In genomic region chr7:155619634-155620271, GRCh38 we compare ENCODE assay signal across 17 cellular contexts. TPM values are rescaled to one million over a fixed set of nuclear protein-coding genes. Genes with fewer than 3 reads are reported as not detected.
DNase-seq lines count a peak whose midpoint lies in the region; ATAC-seq and TF ChIP-seq lines count a peak whose summit lies in the region.
"Had no signal": no experiment of that assay in that cellular context is flagged by ENCODE, and none has a peak within 500 bp of the region (broad histone marks: within the 10 kb centered on the region; RNA-seq: fewer than 3 reads in every experiment).

No MANE protein-coding gene starts in this region.

- peak overlapping the region; percentile 51 for H3K4me2 ChIP-seq in hepatocyte
- H3K4me2 ChIP-seq: BLaER1 had no signal

- H3K27ac ChIP-seq in 22Rv1 (peak overlapping the region; percentile 73), hepatocyte (peak overlapping the region; percentile 97), lower lobe of right lung (peak overlapping the region; percentile 76)
- H3K27ac ChIP-seq: BLaER1 had no signal

- H3K4me1 Mint-ChIP-seq in progenitor cell of endocrine pancreas (ENCODE audit: low read depth), result peaks cover 15% of the 10 kb centered on the region

- 93% methylated on average over 7 of the region's 7 CpGs for WGBS in hepatocyte (ENCODE audit: low lambda C conversion rate, missing lambda C conversion rate)

- H3K36me3 ChIP-seq in hepatocyte (replicated peaks; ENCODE audit: insufficient read depth, low read depth) (no peaks in the 10 kb centered on the region), lower lobe of right lung (no peaks in the 10 kb centered on the region)

- H3K9me3 Mint-ChIP-seq in progenitor cell of endocrine pancreas (ENCODE audit: low read depth), result peaks cover 12% of the 10 kb centered on the region
- H3K9me3 Mint-ChIP-seq: CD8-positive, alpha-beta T cell had no signal

- H3K9me3 ChIP-seq in hepatocyte (ENCODE audit: low read depth) (no peaks in the 10 kb centered on the region), lower lobe of right lung (no peaks in the 10 kb centered on the region)

- TF ChIP-seq CTCF in 22Rv1 (IDR thresholded peaks at IDR 0.05) (no peak), hepatocyte (IDR thresholded peaks at IDR 0.05; ENCODE audit: poor library complexity) (no peak), lower lobe of right lung (IDR thresholded peaks at IDR 0.05) (no peak), progenitor cell of endocrine pancreas (IDR thresholded peaks at IDR 0.05; ENCODE audit: unreplicated experiment) (no peak)

- peaks cover 9% of the 10 kb centered on the region for H3K4me1 ChIP-seq in hepatocyte (ENCODE audit: insufficient read depth)
- H3K4me1 ChIP-seq in lower lobe of right lung, result no peaks in the 10 kb centered on the region
- H3K4me1 ChIP-seq: BLaER1 had no signal

- DNase-seq in hepatocyte (ENCODE audit: low spot score) (no peak), lower lobe of right lung (no peak), progenitor cell of endocrine pancreas (ENCODE audit: low spot score, unreplicated experiment) (no peak), NCI-H82 (lab: John Stamatoyannopoulos, UW) (no peak)
- DNase-seq in effector CD4-positive, alpha-beta T cell, result no peak
- DNase-seq in activated T-cell treated with anti-CD3 and anti-CD28 coated beads, Interleukin-2, amount 50 U/mL, for 1 hour, result no peak
- DNase-seq: 8988T; CD8-positive, alpha-beta T cell; KBM-7; NCI-H1417 treated with DMSO at 0.1 percent for 48 hours; NCI-H2029; NCI-H2171 treated with DMSO at 0.1 percent for 48 hours; NCI-H510A; NCI-H774 had no signal

- no peak overlapping the region for H3K4me3 Mint-ChIP-seq in progenitor cell of endocrine pancreas (ENCODE audit: low read depth)
- H3K4me3 Mint-ChIP-seq: CD8-positive, alpha-beta T cell had no signal

- ATAC-seq in lower lobe of right lung, result peak in 1 of 2 donors; percentile 8
- ATAC-seq in HG02623 (IDR thresholded peaks at IDR 0.05; ENCODE audit: unreplicated experiment), result no peak
- ATAC-seq: CD8-positive, alpha-beta T cell had no signal

- no peak overlapping the region for H3K4me3 ChIP-seq in hepatocyte
- H3K4me3 ChIP-seq in lower lobe of right lung, result no peak overlapping the region
- H3K4me3 ChIP-seq: BLaER1 had no signal

- H3K27me3 Mint-ChIP-seq in progenitor cell of endocrine pancreas, result no peaks in the 10 kb centered on the region

- H3K79me2 ChIP-seq in hepatocyte, result no peaks in the 10 kb centered on the region

- H3K36me3 Mint-ChIP-seq in progenitor cell of endocrine pancreas (ENCODE audit: insufficient read depth), result peaks cover 10% of the 10 kb centered on the region

- H2AFZ ChIP-seq in hepatocyte, result no peak overlapping the region

- H4K20me1 ChIP-seq in hepatocyte (ENCODE audit: insufficient read depth, poor library complexity, severe bottlenecking), result no peaks in the 10 kb centered on the region
- H4K20me1 ChIP-seq: BLaER1 had no signal

- no peaks in the 10 kb centered on the region for H3K9me2 ChIP-seq in hepatocyte (replicated peaks; ENCODE audit: insufficient read depth)

- intact Hi-C loops in lower lobe of right lung (cut with DNase I), result no loop called here

- H3K27me3 ChIP-seq in hepatocyte, result no peaks in the 10 kb centered on the region
- H3K27me3 ChIP-seq in lower lobe of right lung (ENCODE audit: low read depth), result no peaks in the 10 kb centered on the region
- H3K27me3 ChIP-seq: BLaER1 had no signal

- H3K27ac Mint-ChIP-seq in progenitor cell of endocrine pancreas, result peak overlapping the region; percentile 50
- H3K27ac Mint-ChIP-seq: CD8-positive, alpha-beta T cell had no signal

RNA-seq across cellular contexts. Expression of gene RBM33, which starts 24.7 kb away (rescaled TPM):
- 18.3 and 24.8 TPM in 2 replicates for total RNA-seq in hepatocyte
- polyA plus RNA-seq in hepatocyte, result 40.8 and 42.7 TPM in 2 replicates
- total RNA-seq in lower lobe of right lung, result 67.2 TPM
- total RNA-seq in progenitor cell of endocrine pancreas, result 79.4 and 80.1 TPM in 2 replicates
